In genomic region chr5:131396015-131396414, GRCh38 we compare ENCODE assay signal across 12 cellular contexts.
A peak's percentile ranks its signal among the peaks of the same experiment; 100 is the strongest.
DNase-seq lines count a peak whose midpoint lies in the region; ATAC-seq and TF ChIP-seq lines count a peak whose summit lies in the region.
"Had no signal": no experiment of that assay in that cellular context is flagged by ENCODE, and none has a peak within 500 bp of the region (broad histone marks: within the 10 kb centered on the region; RNA-seq: fewer than 3 reads in every experiment).

No MANE protein-coding gene starts in this region.

- no peak overlapping the region for H2AFZ ChIP-seq in mammary epithelial cell (ENCODE audit: low read depth, low read length)
- H2AFZ ChIP-seq: parathyroid adenoma had no signal

- H3K27ac Mint-ChIP-seq in memory B cell = peak overlapping the region; percentile 95
- H3K27ac Mint-ChIP-seq in HFFc6 = no peak overlapping the region

- dilution Hi-C loops in mammary epithelial cell (cut with HindIII; ENCODE audit: low sequenced_read_pairs) = no loop called here

- peaks cover 25% of the 10 kb centered on the region for H3K36me3 ChIP-seq in mammary epithelial cell (ENCODE audit: insufficient read depth, low read length)
- H3K36me3 ChIP-seq: colonic mucosa had no signal

- in situ Hi-C loops in mammary epithelial cell (cut with MboI; ENCODE audit: low sequenced_read_pairs in 2 of 2) = loop anchor here in 1 of 2 donors (25.0 kb wide), 1 partner anchor 234 kb away; the partner anchor contains the start of genes HINT1 and LYRM7

- H4K20me1 ChIP-seq in mammary epithelial cell (ENCODE audit: insufficient read depth, low read length) = no peaks in the 10 kb centered on the region

- H3K9me3 ChIP-seq in mammary epithelial cell (replicated peaks; ENCODE audit: insufficient read depth, low read length) = no peaks in the 10 kb centered on the region
- H3K9me3 ChIP-seq: colonic mucosa had no signal

- H3K4me3 Mint-ChIP-seq in memory B cell = no peak overlapping the region
- no peak overlapping the region for H3K4me3 Mint-ChIP-seq in HFFc6

- no peak overlapping the region for H3K4me2 ChIP-seq in mammary epithelial cell (ENCODE audit: insufficient read depth, low read depth, low read length)

- no peak for DNase-seq in memory B cell (ENCODE audit: low spot score in 2 of 2)
- DNase-seq in mammary epithelial cell = no peak
- no peak for DNase-seq in posterior cingulate gyrus
- no peak for DNase-seq in activated CD4-positive, CD25-positive, alpha-beta regulatory T cell treated with anti-CD3 and anti-CD28 coated beads, Interleukin-2, amount 50 U/mL, for 72 hours
- no peak for DNase-seq in HFFc6
- DNase-seq: colonic mucosa, IMR-90, NCI-H69 had no signal

- intact Hi-C loops in mammary epithelial cell (cut with micrococcal nuclease) (no loop called here), posterior cingulate gyrus (cut with DNase I) (no loop called here)

- no peak overlapping the region for H3K9ac ChIP-seq in mammary epithelial cell (ENCODE audit: insufficient read depth, low read length)
- H3K9ac ChIP-seq: parathyroid adenoma had no signal

- no peaks in the 10 kb centered on the region for H3K27me3 ChIP-seq in mammary epithelial cell (ENCODE audit: insufficient read depth, low read length)
- H3K27me3 ChIP-seq: colonic mucosa had no signal

- CTCF ChIA-PET in mammary epithelial cell (lab: Charles Lee; ENCODE audit: low non-redundant PET) = no interaction called here

- H3K27me3 Mint-ChIP-seq in memory B cell (no peaks in the 10 kb centered on the region), HFFc6 (ENCODE audit: insufficient read depth) (peaks cover 3% of the 10 kb centered on the region; the same call in 1 of the 2 replicates)

- 100% methylated on average over 3 of the region's 3 CpGs for WGBS in mammary epithelial cell (ENCODE audit: low coverage, missing lambda C conversion rate)

- H3K4me1 Mint-ChIP-seq in memory B cell = peaks cover 31% of the 10 kb centered on the region
- H3K4me1 Mint-ChIP-seq in HFFc6 (ENCODE audit: low read depth) = no peaks in the 10 kb centered on the region

- no peaks in the 10 kb centered on the region for H3K79me2 ChIP-seq in mammary epithelial cell (ENCODE audit: insufficient read depth, low read length)

- ATAC-seq in GM18870 (IDR thresholded peaks at IDR 0.05; ENCODE audit: unreplicated experiment) = peak; percentile 91
- ATAC-seq in GM21528 (IDR thresholded peaks at IDR 0.05; ENCODE audit: low FRiP score, unreplicated experiment) = peak; percentile 85
- peak; percentile 89 for ATAC-seq in HG03342 (IDR thresholded peaks at IDR 0.05; ENCODE audit: unreplicated experiment)
- ATAC-seq in memory B cell (ENCODE audit: low read depth) = no peak

- no peak overlapping the region for H3K4me3 ChIP-seq in mammary epithelial cell (replicated peaks in 1 of 3; ENCODE audit: insufficient read depth in 1 of 3, low read depth in 2 of 3, low read length in 3 of 3)
- H3K4me3 ChIP-seq: colonic mucosa had no signal

- H3K27ac ChIP-seq in mammary epithelial cell (ENCODE audit: insufficient read depth, low read depth, low read length) = no peak overlapping the region
- H3K27ac ChIP-seq: colonic mucosa, parathyroid adenoma had no signal

- no peaks in the 10 kb centered on the region for H3K4me1 ChIP-seq in mammary epithelial cell (ENCODE audit: insufficient read depth, low read length)
- H3K4me1 ChIP-seq: colonic mucosa had no signal

- H3K9me3 Mint-ChIP-seq in memory B cell = peaks cover 2% of the 10 kb centered on the region
- no peaks in the 10 kb centered on the region for H3K9me3 Mint-ChIP-seq in HFFc6

- H3K36me3 Mint-ChIP-seq in memory B cell (peaks cover 42% of the 10 kb centered on the region), HFFc6 (ENCODE audit: low read depth) (peaks cover 34% of the 10 kb centered on the region)

- TF ChIP-seq CTCF in mammary epithelial cell (conservative IDR thresholded peaks at IDR 0.05 in 1 of 2, IDR thresholded peaks at IDR 0.05 in 1 of 2; ENCODE audit: extremely low read depth in 1 of 2, insufficient read depth in 1 of 2, low read depth in 1 of 2, low read length in 2 of 2) (no peak), HFFc6 (IDR thresholded peaks at IDR 0.05) (no peak)

- no TSS peak for BruUV-seq in mammary epithelial cell (replicated peaks; lab: Mats Ljungman, UMichigan)
